Comparison of ENCODE assay signal across 9 cellular contexts in the genomic region with DNA sequence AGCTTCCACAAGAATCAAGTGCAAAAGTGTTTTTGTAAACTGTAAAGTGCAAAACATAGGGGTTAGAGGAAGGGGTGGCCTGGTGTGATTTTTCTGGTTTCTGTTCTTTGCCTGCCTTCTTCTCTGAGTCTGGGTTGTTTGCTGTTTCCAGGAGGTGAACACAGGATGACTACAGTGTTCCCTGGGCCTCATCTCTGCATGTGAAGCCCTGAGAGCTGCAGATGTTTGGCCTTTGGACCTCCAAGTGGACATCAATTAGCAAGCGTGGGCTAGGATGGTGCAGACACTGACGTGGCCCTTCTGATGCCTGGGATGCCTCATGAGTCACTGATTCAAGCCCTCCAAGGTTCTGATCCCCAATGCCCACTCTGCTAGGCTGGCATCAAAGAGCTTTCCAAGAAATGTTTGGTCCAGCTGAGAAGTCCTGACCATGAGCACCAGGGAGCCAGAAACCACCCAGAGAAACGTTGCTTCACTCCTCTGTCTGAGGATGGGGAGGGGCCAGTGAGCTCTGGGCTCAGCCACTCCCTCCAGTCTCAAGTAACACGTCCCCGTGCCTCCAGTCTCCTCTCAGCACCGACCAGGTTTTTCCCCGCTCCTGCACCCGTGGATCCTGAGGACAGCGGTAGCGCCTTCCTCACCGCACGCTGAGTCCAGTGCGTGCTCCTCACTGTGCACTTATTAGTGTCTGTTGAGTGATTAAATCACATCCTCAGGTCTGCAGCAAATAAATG. TPM values are rescaled to one million over a fixed set of nuclear protein-coding genes. Genes with fewer than 3 reads are reported as not detected.
A peak's percentile ranks its signal among the peaks of the same experiment; 100 is the strongest.
DNase-seq lines count a peak whose midpoint lies in the region; ATAC-seq, FAIRE-seq and TF ChIP-seq lines count a peak whose summit lies in the region.
"Had no signal": no experiment of that assay in that cellular context is flagged by ENCODE, and none has a peak within 500 bp of the region (broad histone marks: within the 10 kb centered on the region; RNA-seq: fewer than 3 reads in every experiment).

No MANE protein-coding gene starts in this region.

- TF ChIP-seq POLR2A in A549 (IDR thresholded peaks at IDR 0.05; ENCODE audit: low read length), result no peak

- peaks cover 8% of the 10 kb centered on the region for H3K27me3 ChIP-seq in H7 (ENCODE audit: control insufficient read depth, insufficient read depth, low read length)

- no peak overlapping the region for H3K4me3 Mint-ChIP-seq in activated CD8-positive, alpha-beta T cell treated with anti-CD3 and anti-CD28 coated beads, Interleukin-2, amount 10 ng/mL, durations not matched to agents 7 days and 5 days
- peak overlapping the region in 2 of 5 donors; percentile 13 to 18 for H3K4me3 Mint-ChIP-seq in immature natural killer cell
- H3K4me3 Mint-ChIP-seq: neural crest cell had no signal

- H3K36me3 ChIP-seq in H7 (replicated peaks; ENCODE audit: control insufficient read depth, insufficient read depth, low read length), result no peaks in the 10 kb centered on the region

- no peak for TF ChIP-seq EP300 in A549 (IDR thresholded peaks at IDR 0.05)

- no peaks in the 10 kb centered on the region for H3K9me3 ChIP-seq in A549

- WGBS in A549 (ENCODE audit: missing lambda C conversion rate), result 72% methylated on average over 12 of the region's 13 CpGs

- no peak overlapping the region for H3K4me3 ChIP-seq in A549
- H3K4me3 ChIP-seq in H7 (ENCODE audit: insufficient read depth, low read depth, low read length), result no peak overlapping the region

- no peak overlapping the region for H3K27ac Mint-ChIP-seq in activated CD8-positive, alpha-beta T cell treated with anti-CD3 and anti-CD28 coated beads, Interleukin-2, amount 10 ng/mL, durations not matched to agents 7 days and 5 days
- no peak overlapping the region for H3K27ac Mint-ChIP-seq in activated naive CD4-positive, alpha-beta T cell treated with anti-CD3 and anti-CD28 coated beads, Interleukin-2, amount 50 U/mL, for 72 hours
- no peak overlapping the region for H3K27ac Mint-ChIP-seq in immature natural killer cell

- H3K4me2 ChIP-seq in A549, result peak overlapping the region; percentile 40

- no peak for TF ChIP-seq RAD21 in A549 (conservative IDR thresholded peaks at IDR 0.05 in 1 of 2, IDR thresholded peaks at IDR 0.05 in 1 of 2)

- peak; percentile 38 to 40 for DNase-seq in A549 (ENCODE audit: low read depth in 1 of 2, low spot score in 1 of 2)
- peak; percentile 9 for DNase-seq in H7
- DNase-seq in activated CD8-positive, alpha-beta T cell treated with anti-CD3 and anti-CD28 coated beads, Interleukin-2, amount 10 ng/mL, durations not matched to agents 7 days and 5 days, result no peak
- DNase-seq in iPS-NIHi11 (ENCODE audit: low spot score), result peak; percentile 65
- DNase-seq in activated naive CD4-positive, alpha-beta T cell treated with anti-CD3 and anti-CD28 coated beads, Interleukin-2, amount 50 U/mL, for 72 hours (ENCODE audit: low spot score in 2 of 2), result no peak
- DNase-seq in immature natural killer cell, result no peak

- peaks cover 21% of the 10 kb centered on the region for H3K27me3 Mint-ChIP-seq in activated CD8-positive, alpha-beta T cell treated with anti-CD3 and anti-CD28 coated beads, Interleukin-2, amount 10 ng/mL, durations not matched to agents 7 days and 5 days (ENCODE audit: low read depth)
- H3K27me3 Mint-ChIP-seq in immature natural killer cell (ENCODE audit: low read depth in 3 of 3), result peaks cover 2 to 12% (median 7%) of the 10 kb centered on the region in 3 donors

- peak overlapping the region; percentile 9 to 65; a peak in 5 of 6 replicates for H3K27ac ChIP-seq in A549

- CTCF ChIA-PET in A549 (lab: Yijun Ruan, JAX), result interaction anchor here (0.6 to 6.3 kb wide), 32 partner anchors 9 to 329 kb away, joined by 3 to 74 read pairs (median 5); no protein-coding TSS in a partner anchor
- CTCF ChIA-PET in activated CD8-positive, alpha-beta T cell treated with anti-CD3 and anti-CD28 coated beads, Interleukin-2, amount 10 ng/mL, durations not matched to agents 7 days and 5 days (lab: Charles Lee), result interaction anchor here (0.7 to 1.0 kb wide), 2 partner anchors 17 to 324 kb away, joined by 3 read pairs; no protein-coding TSS in a partner anchor

- ATAC-seq in A549 (peak; percentile 75 to 82), HG03045 (IDR thresholded peaks at IDR 0.05; ENCODE audit: unreplicated experiment) (no peak), HG03280 (IDR thresholded peaks at IDR 0.05; ENCODE audit: unreplicated experiment) (no peak)
- peak; percentile 4 for ATAC-seq in activated CD8-positive, alpha-beta T cell treated with anti-CD3 and anti-CD28 coated beads, Interleukin-2, amount 10 ng/mL, durations not matched to agents 7 days and 5 days
- ATAC-seq in activated naive CD4-positive, alpha-beta T cell treated with anti-CD3 and anti-CD28 coated beads, Interleukin-2, amount 50 U/mL, for 72 hours, result no peak

- no peak for FAIRE-seq in A549 (lab: Jason Lieb, UNC)

- no peak for TF ChIP-seq CTCF in A549 (IDR thresholded peaks at IDR 0.05)

- POLR2A ChIA-PET in A549 (lab: Yijun Ruan, JAX), result interaction anchor here (0.8 to 1.0 kb wide), 2 partner anchors 46 to 141 kb away, joined by 3 to 4 read pairs; partner anchors contain the start of gene TGFBI
- POLR2A ChIA-PET in activated CD8-positive, alpha-beta T cell treated with anti-CD3 and anti-CD28 coated beads, Interleukin-2, amount 10 ng/mL, durations not matched to agents 7 days and 5 days (lab: Charles Lee), result no interaction called here

- no peaks in the 10 kb centered on the region for H3K9me3 Mint-ChIP-seq in activated CD8-positive, alpha-beta T cell treated with anti-CD3 and anti-CD28 coated beads, Interleukin-2, amount 10 ng/mL, durations not matched to agents 7 days and 5 days (ENCODE audit: insufficient read depth)
- H3K9me3 Mint-ChIP-seq in activated naive CD4-positive, alpha-beta T cell treated with anti-CD3 and anti-CD28 coated beads, Interleukin-2, amount 50 U/mL, for 72 hours, result no peaks in the 10 kb centered on the region
- no peaks in the 10 kb centered on the region for H3K9me3 Mint-ChIP-seq in immature natural killer cell
- H3K9me3 Mint-ChIP-seq: neural crest cell had no signal

- H3K4me1 Mint-ChIP-seq in activated CD8-positive, alpha-beta T cell treated with anti-CD3 and anti-CD28 coated beads, Interleukin-2, amount 10 ng/mL, durations not matched to agents 7 days and 5 days (ENCODE audit: low read depth), result peaks cover 11% of the 10 kb centered on the region
- peaks cover 4 to 8% of the 10 kb centered on the region in 2 donors for H3K4me1 Mint-ChIP-seq in immature natural killer cell
- H3K4me1 Mint-ChIP-seq: neural crest cell had no signal

- H3K4me1 ChIP-seq in A549, result peaks cover 22% of the 10 kb centered on the region

- H3K36me3 Mint-ChIP-seq in activated CD8-positive, alpha-beta T cell treated with anti-CD3 and anti-CD28 coated beads, Interleukin-2, amount 10 ng/mL, durations not matched to agents 7 days and 5 days (ENCODE audit: low read depth), result no peaks in the 10 kb centered on the region
- no peaks in the 10 kb centered on the region for H3K36me3 Mint-ChIP-seq in activated naive CD4-positive, alpha-beta T cell treated with anti-CD3 and anti-CD28 coated beads, Interleukin-2, amount 50 U/mL, for 72 hours
- H3K36me3 Mint-ChIP-seq in immature natural killer cell, result no peaks in the 10 kb centered on the region

TF ChIP-seq in A549, 52 proteins besides CTCF, POLR2A, EP300 and RAD21:
- TF ChIP-seq CEBPB (IDR thresholded peaks at IDR 0.05) (peak in 1 of 2 experiments; percentile 19; a peak in 1 of 4 replicates), RNF2 (IDR thresholded peaks at IDR 0.05; ENCODE audit: borderline replicate concordance, low read depth) (no peak)

RNA-seq across cellular contexts. Expression of gene IL9, which starts 7.6 kb away (rescaled TPM):
- polyA plus RNA-seq in A549 (2011; rRNA removed) (not detected in 2 replicates), A549 (2017; fragmentation: RNase III; extraction: RNeasy Plus Mini Kit Qiagen cat#74134 plus additional on column Dnase treatment) (not detected in 3 replicates), immature natural killer cell (not detected)
- not detected in 2 replicates for polyA plus RNA-seq in A549 (2012; cell fraction: cytosol; rRNA removed)
- polyA plus RNA-seq in A549 (2012; cell fraction: nucleus; rRNA removed), result not detected in 2 replicates
- not detected in 2 replicates for polyA minus RNA-seq in A549 (2011; rRNA and poly(A)+ RNA removed)
- not detected in 2 replicates for total RNA-seq in H7 (2014; rRNA removed; shearing (Covaris generic))
- total RNA-seq in activated CD8-positive, alpha-beta T cell treated with anti-CD3 and anti-CD28 coated beads, Interleukin-2, amount 10 ng/mL, durations not matched to agents 7 days and 5 days, result not detected
- under 1 TPM; 0.43 to 0.93 TPM for total RNA-seq in activated naive CD4-positive, alpha-beta T cell treated with anti-CD3 and anti-CD28 coated beads, Interleukin-2, amount 50 U/mL, for 72 hours
- total RNA-seq: neural crest cell had no signal

RNA-seq across cellular contexts. Expression of gene SLC25A48, which starts 53.6 kb away (rescaled TPM):
- polyA plus RNA-seq in A549 (2011; rRNA removed) (not detected in 2 replicates), A549 (2017; fragmentation: RNase III; extraction: RNeasy Plus Mini Kit Qiagen cat#74134 plus additional on column Dnase treatment) (0.18 to 0.30 TPM (median 0.29 TPM) in 3 replicates), immature natural killer cell (not detected)
- 0.07 and 0.12 TPM in 2 replicates for polyA plus RNA-seq in A549 (2012; cell fraction: cytosol; rRNA removed)
- 0.07 TPM in 1 of 2 replicates, not detected in the other for polyA plus RNA-seq in A549 (2012; cell fraction: nucleus; rRNA removed)
- not detected in 2 replicates for polyA minus RNA-seq in A549 (2011; rRNA and poly(A)+ RNA removed)
- 0.04 and 0.38 TPM in 2 replicates for total RNA-seq in H7 (2014; rRNA removed; shearing (Covaris generic))
- total RNA-seq in activated CD8-positive, alpha-beta T cell treated with anti-CD3 and anti-CD28 coated beads, Interleukin-2, amount 10 ng/mL, durations not matched to agents 7 days and 5 days, result not detected
- not detected for total RNA-seq in activated naive CD4-positive, alpha-beta T cell treated with anti-CD3 and anti-CD28 coated beads, Interleukin-2, amount 50 U/mL, for 72 hours
- total RNA-seq: neural crest cell had no signal

Comparison
In these comparisons a context has a peak if more than half of its experiments do, and no peak if none do; other contexts are left out.
1. ATAC-seq: peak in A549 (2 of 2) and activated CD8-positive, alpha-beta T cell treated with anti-CD3 and anti-CD28 coated beads, Interleukin-2, amount 10 ng/mL, durations not matched to agents 7 days and 5 days (single experiment); none in activated naive CD4-positive, alpha-beta T cell treated with anti-CD3 and anti-CD28 coated beads, Interleukin-2, amount 50 U/mL, for 72 hours (0 of 2), HG03045 (single experiment) and HG03280 (single experiment).
2. DNase-seq: peak in A549 (2 of 2), H7 (single experiment) and iPS-NIHi11 (single experiment); none in activated CD8-positive, alpha-beta T cell treated with anti-CD3 and anti-CD28 coated beads, Interleukin-2, amount 10 ng/mL, durations not matched to agents 7 days and 5 days (single experiment), activated naive CD4-positive, alpha-beta T cell treated with anti-CD3 and anti-CD28 coated beads, Interleukin-2, amount 50 U/mL, for 72 hours (0 of 2) and immature natural killer cell (0 of 3).